Comparison of ENCODE assay signal across 1 cellular context in the genomic region with DNA sequence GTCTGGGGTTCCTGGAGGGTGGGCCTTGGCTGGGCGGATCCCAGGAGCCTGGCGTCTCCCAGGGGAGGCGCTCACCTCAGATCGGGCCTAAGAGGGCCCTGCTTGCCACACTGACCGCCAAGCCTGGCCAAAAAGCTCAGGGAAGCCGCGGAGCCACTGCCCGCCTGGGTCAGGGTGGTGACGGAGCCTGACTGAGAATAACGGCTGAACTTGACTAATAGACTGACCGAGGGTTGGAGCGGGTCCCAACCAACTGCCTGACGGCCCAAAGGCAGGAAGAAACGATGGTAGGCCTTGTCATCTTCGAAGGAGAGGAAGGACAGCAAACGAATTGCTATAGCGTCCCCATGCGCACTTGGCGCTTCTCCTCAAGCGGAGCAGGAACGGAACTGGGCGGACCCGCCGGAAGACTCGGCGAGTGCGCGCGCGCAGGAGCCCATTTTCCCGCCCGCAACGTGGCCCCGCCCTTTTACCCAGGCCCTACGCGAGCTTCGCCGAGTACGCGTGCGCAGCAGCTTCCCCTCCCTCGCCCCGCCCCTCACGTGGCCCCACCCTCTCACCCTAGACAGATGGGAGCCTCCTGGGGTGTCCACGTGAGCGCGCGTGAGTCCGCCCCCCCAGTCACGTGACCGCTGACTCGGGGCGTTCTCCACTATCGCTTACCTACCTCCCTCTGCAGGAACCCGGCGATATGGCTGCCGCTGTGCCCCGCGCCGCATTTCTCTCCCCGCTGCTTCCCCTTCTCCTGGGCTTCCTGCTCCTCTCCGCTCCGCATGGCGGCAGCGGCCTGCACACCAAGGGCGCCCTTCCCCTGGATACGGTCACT.
A peak's percentile ranks its signal among the peaks of the same experiment; 100 is the strongest.
TF ChIP-seq lines count a peak whose summit lies in the region.

A gene (plus strand): TSS at position 652 of the 826 bp plus-strand sequence. CDS start 40 bp downstream, at position 692.
A gene (minus strand): TSS at position 391 of the 826 bp plus-strand sequence. CDS start 7,895 bp downstream, outside the sequence.

TF ChIP-seq in HepG2, 621 proteins besides CTCF, POLR2A, EP300 and RAD21 (continued from another document and continues in another):
- TF ChIP-seq, protein P1, sequence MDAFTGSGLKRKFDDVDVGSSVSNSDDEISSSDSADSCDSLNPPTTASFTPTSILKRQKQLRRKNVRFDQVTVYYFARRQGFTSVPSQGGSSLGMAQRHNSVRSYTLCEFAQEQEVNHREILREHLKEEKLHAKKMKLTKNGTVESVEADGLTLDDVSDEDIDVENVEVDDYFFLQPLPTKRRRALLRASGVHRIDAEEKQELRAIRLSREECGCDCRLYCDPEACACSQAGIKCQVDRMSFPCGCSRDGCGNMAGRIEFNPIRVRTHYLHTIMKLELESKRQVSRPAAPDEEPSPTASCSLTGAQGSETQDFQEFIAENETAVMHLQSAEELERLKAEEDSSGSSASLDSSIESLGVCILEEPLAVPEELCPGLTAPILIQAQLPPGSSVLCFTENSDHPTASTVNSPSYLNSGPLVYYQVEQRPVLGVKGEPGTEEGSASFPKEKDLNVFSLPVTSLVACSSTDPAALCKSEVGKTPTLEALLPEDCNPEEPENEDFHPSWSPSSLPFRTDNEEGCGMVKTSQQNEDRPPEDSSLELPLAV (CRISPR knock-in tag; conservative IDR thresholded peaks at IDR 0.05; ENCODE audit: low read depth): no peak
- no peak for TF ChIP-seq EHMT2 (IDR thresholded peaks at IDR 0.05; ENCODE audit: borderline replicate concordance, low read depth, low read length)
- peak; percentile 39; the same call in 1 of the 2 replicates for TF ChIP-seq NFKBIZ (CRISPR knock-in tag; IDR thresholded peaks at IDR 0.05)
- TF ChIP-seq PCBP1 (IDR thresholded peaks at IDR 0.05; ENCODE audit: borderline replicate concordance, low read depth, low read length): no peak
- TF ChIP-seq HNRNPLL (IDR thresholded peaks at IDR 0.05; ENCODE audit: low read depth, low read length, poor library complexity, severe bottlenecking): peak; percentile 99
- TF ChIP-seq MIXL1 (CRISPR knock-in tag; IDR thresholded peaks at IDR 0.05): peak; percentile 24; the same call in 1 of the 2 replicates
- no peak for TF ChIP-seq MZF1 (CRISPR knock-in tag; IDR thresholded peaks at IDR 0.05; ENCODE audit: borderline replicate concordance)
- no peak for TF ChIP-seq AGO2 (optimal IDR thresholded peaks at IDR 0.05; ENCODE audit: low read depth, low read length)
- TF ChIP-seq GATA4 (IDR thresholded peaks at IDR 0.05; ENCODE audit: borderline replicate concordance, low read depth): peak; percentile 37; the same call in 1 of the 2 replicates
- TF ChIP-seq, protein P2, sequence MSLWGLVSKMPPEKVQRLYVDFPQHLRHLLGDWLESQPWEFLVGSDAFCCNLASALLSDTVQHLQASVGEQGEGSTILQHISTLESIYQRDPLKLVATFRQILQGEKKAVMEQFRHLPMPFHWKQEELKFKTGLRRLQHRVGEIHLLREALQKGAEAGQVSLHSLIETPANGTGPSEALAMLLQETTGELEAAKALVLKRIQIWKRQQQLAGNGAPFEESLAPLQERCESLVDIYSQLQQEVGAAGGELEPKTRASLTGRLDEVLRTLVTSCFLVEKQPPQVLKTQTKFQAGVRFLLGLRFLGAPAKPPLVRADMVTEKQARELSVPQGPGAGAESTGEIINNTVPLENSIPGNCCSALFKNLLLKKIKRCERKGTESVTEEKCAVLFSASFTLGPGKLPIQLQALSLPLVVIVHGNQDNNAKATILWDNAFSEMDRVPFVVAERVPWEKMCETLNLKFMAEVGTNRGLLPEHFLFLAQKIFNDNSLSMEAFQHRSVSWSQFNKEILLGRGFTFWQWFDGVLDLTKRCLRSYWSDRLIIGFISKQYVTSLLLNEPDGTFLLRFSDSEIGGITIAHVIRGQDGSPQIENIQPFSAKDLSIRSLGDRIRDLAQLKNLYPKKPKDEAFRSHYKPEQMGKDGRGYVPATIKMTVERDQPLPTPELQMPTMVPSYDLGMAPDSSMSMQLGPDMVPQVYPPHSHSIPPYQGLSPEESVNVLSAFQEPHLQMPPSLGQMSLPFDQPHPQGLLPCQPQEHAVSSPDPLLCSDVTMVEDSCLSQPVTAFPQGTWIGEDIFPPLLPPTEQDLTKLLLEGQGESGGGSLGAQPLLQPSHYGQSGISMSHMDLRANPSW (CRISPR knock-in tag; IDR thresholded peaks at IDR 0.05; ENCODE audit: borderline replicate concordance): peak; percentile 36; the same call in 1 of the 2 replicates
- no peak for TF ChIP-seq TEAD2 (CRISPR knock-in tag; IDR thresholded peaks at IDR 0.05)
- TF ChIP-seq CBX2 (IDR thresholded peaks at IDR 0.05; ENCODE audit: low read depth, low read length): no peak
- TF ChIP-seq CBX2 (CRISPR knock-in tag; IDR thresholded peaks at IDR 0.05; ENCODE audit: low read depth): no peak
- TF ChIP-seq ZNF441 (CRISPR knock-in tag; IDR thresholded peaks at IDR 0.05; ENCODE audit: borderline replicate concordance): no peak; the same call in 1 of the 2 replicates
- TF ChIP-seq RBFOX2 (IDR thresholded peaks at IDR 0.05; ENCODE audit: low read depth, low read length): peak; percentile 92; the same call in 1 of the 2 replicates
- TF ChIP-seq ZNF572 (CRISPR knock-in tag; IDR thresholded peaks at IDR 0.05): peak; percentile 82
- TF ChIP-seq ESRRA (CRISPR knock-in tag; IDR thresholded peaks at IDR 0.05; ENCODE audit: low read depth): no peak
- no peak; the same call in none of the 2 replicates for TF ChIP-seq ZC3H4 (CRISPR knock-in tag; IDR thresholded peaks at IDR 0.05; ENCODE audit: borderline replicate concordance)
- TF ChIP-seq MTA1 (CRISPR knock-in tag; IDR thresholded peaks at IDR 0.05; ENCODE audit: borderline replicate concordance): 0 out of 2 replicates have a peak, but pooled peaks have one; percentile 43
- TF ChIP-seq CEBPG (CRISPR knock-in tag; IDR thresholded peaks at IDR 0.05): peak; percentile 2; the same call in 1 of the 2 replicates
- peak; percentile 89 for TF ChIP-seq CENPT (CRISPR knock-in tag; IDR thresholded peaks at IDR 0.05; ENCODE audit: low read depth)
- TF ChIP-seq KDM5B (CRISPR knock-in tag; IDR thresholded peaks at IDR 0.05; ENCODE audit: borderline replicate concordance): peak; percentile 25; the same call in 1 of the 2 replicates
- TF ChIP-seq ZNF891 (CRISPR knock-in tag; IDR thresholded peaks at IDR 0.05): peak; percentile 85
- TF ChIP-seq IRF2 (CRISPR knock-in tag; IDR thresholded peaks at IDR 0.05): peak; percentile 68; the same call in 1 of the 2 replicates
- TF ChIP-seq, protein P3, sequence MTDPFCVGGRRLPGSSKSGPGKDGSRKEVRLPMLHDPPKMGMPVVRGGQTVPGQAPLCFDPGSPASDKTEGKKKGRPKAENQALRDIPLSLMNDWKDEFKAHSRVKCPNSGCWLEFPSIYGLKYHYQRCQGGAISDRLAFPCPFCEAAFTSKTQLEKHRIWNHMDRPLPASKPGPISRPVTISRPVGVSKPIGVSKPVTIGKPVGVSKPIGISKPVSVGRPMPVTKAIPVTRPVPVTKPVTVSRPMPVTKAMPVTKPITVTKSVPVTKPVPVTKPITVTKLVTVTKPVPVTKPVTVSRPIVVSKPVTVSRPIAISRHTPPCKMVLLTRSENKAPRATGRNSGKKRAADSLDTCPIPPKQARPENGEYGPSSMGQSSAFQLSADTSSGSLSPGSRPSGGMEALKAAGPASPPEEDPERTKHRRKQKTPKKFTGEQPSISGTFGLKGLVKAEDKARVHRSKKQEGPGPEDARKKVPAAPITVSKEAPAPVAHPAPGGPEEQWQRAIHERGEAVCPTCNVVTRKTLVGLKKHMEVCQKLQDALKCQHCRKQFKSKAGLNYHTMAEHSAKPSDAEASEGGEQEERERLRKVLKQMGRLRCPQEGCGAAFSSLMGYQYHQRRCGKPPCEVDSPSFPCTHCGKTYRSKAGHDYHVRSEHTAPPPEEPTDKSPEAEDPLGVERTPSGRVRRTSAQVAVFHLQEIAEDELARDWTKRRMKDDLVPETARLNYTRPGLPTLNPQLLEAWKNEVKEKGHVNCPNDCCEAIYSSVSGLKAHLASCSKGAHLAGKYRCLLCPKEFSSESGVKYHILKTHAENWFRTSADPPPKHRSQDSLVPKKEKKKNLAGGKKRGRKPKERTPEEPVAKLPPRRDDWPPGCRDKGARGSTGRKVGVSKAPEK (CRISPR knock-in tag; IDR thresholded peaks at IDR 0.05; ENCODE audit: borderline replicate concordance): no peak
- no peak for TF ChIP-seq FOXA1 (IDR thresholded peaks at IDR 0.05)
- no peak for TF ChIP-seq FOXA1 (CRISPR knock-in tag; IDR thresholded peaks at IDR 0.05)
- 0 out of 2 replicates have a peak, but pooled peaks have one; percentile 18 for TF ChIP-seq JUNB (CRISPR knock-in tag; IDR thresholded peaks at IDR 0.05; ENCODE audit: borderline replicate concordance)
- peak; percentile 91 for TF ChIP-seq ZNF781 (CRISPR knock-in tag; IDR thresholded peaks at IDR 0.05; ENCODE audit: borderline replicate concordance, not compliant biosample characterization)
- TF ChIP-seq, protein P4, sequence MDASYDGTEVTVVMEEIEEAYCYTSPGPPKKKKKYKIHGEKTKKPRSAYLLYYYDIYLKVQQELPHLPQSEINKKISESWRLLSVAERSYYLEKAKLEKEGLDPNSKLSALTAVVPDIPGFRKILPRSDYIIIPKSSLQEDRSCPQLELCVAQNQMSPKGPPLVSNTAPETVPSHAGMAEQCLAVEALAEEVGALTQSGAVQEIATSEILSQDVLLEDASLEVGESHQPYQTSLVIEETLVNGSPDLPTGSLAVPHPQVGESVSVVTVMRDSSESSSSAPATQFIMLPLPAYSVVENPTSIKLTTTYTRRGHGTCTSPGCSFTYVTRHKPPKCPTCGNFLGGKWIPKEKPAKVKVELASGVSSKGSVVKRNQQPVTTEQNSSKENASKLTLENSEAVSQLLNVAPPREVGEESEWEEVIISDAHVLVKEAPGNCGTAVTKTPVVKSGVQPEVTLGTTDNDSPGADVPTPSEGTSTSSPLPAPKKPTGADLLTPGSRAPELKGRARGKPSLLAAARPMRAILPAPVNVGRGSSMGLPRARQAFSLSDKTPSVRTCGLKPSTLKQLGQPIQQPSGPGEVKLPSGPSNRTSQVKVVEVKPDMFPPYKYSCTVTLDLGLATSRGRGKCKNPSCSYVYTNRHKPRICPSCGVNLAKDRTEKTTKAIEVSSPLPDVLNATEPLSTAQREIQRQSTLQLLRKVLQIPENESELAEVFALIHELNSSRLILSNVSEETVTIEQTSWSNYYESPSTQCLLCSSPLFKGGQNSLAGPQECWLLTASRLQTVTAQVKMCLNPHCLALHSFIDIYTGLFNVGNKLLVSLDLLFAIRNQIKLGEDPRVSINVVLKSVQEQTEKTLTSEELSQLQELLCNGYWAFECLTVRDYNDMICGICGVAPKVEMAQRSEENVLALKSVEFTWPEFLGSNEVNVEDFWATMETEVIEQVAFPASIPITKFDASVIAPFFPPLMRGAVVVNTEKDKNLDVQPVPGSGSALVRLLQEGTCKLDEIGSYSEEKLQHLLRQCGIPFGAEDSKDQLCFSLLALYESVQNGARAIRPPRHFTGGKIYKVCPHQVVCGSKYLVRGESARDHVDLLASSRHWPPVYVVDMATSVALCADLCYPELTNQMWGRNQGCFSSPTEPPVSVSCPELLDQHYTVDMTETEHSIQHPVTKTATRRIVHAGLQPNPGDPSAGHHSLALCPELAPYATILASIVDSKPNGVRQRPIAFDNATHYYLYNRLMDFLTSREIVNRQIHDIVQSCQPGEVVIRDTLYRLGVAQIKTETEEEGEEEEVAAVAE (CRISPR knock-in tag; IDR thresholded peaks at IDR 0.05; ENCODE audit: borderline replicate concordance): peak; percentile 12; the same call in 1 of the 2 replicates
- TF ChIP-seq TOE1 (CRISPR knock-in tag; IDR thresholded peaks at IDR 0.05): peak; percentile 5; the same call in 1 of the 2 replicates
- no peak for TF ChIP-seq FOXP1 (IDR thresholded peaks at IDR 0.05)
- 0 out of 2 replicates have a peak, but pooled peaks have one; percentile 15 for TF ChIP-seq FOXP1 (CRISPR knock-in tag; IDR thresholded peaks at IDR 0.05)
- TF ChIP-seq ZNF841 (CRISPR knock-in tag; IDR thresholded peaks at IDR 0.05; ENCODE audit: borderline replicate concordance): no peak
- TF ChIP-seq, protein P5, sequence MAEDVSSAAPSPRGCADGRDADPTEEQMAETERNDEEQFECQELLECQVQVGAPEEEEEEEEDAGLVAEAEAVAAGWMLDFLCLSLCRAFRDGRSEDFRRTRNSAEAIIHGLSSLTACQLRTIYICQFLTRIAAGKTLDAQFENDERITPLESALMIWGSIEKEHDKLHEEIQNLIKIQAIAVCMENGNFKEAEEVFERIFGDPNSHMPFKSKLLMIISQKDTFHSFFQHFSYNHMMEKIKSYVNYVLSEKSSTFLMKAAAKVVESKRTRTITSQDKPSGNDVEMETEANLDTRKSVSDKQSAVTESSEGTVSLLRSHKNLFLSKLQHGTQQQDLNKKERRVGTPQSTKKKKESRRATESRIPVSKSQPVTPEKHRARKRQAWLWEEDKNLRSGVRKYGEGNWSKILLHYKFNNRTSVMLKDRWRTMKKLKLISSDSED (CRISPR knock-in tag; IDR thresholded peaks at IDR 0.05): no peak
- 0 out of 2 replicates have a peak, but pooled peaks have one; percentile 58 for TF ChIP-seq ZNF777 (CRISPR knock-in tag; IDR thresholded peaks at IDR 0.05)
- peak; percentile 74 for TF ChIP-seq MYC (CRISPR knock-in tag; IDR thresholded peaks at IDR 0.05; ENCODE audit: borderline replicate concordance)
- peak; percentile 80 for TF ChIP-seq ASH2L (IDR thresholded peaks at IDR 0.05; ENCODE audit: insufficient read length, low read depth, low read length)
- TF ChIP-seq ZNF709 (CRISPR knock-in tag; IDR thresholded peaks at IDR 0.05): peak; percentile 78; the same call in 1 of the 2 replicates
- TF ChIP-seq TMF1 (CRISPR knock-in tag; IDR thresholded peaks at IDR 0.05; ENCODE audit: low read depth): peak; percentile 52; the same call in 1 of the 2 replicates
- peak; percentile 83; the same call in 1 of the 2 replicates for TF ChIP-seq ZNF232 (CRISPR knock-in tag; IDR thresholded peaks at IDR 0.05; ENCODE audit: borderline replicate concordance)
- TF ChIP-seq HNRNPK (IDR thresholded peaks at IDR 0.05; ENCODE audit: low read depth, low read length, poor library complexity, severe bottlenecking): no peak
- peak; percentile 73; the same call in 1 of the 2 replicates for TF ChIP-seq TBX2 (CRISPR knock-in tag; IDR thresholded peaks at IDR 0.05; ENCODE audit: borderline replicate concordance)
- peak; percentile 16; the same call in 1 of the 2 replicates for TF ChIP-seq KLF6 (CRISPR knock-in tag; IDR thresholded peaks at IDR 0.05)
- peak; percentile 96 for TF ChIP-seq POLR2AphosphoS5 (IDR thresholded peaks at IDR 0.05; ENCODE audit: low read depth, low read length)
- 0 out of 2 replicates have a peak, but pooled peaks have one; percentile 69 for TF ChIP-seq MLLT10 (CRISPR knock-in tag; IDR thresholded peaks at IDR 0.05)
- TF ChIP-seq, protein P6, sequence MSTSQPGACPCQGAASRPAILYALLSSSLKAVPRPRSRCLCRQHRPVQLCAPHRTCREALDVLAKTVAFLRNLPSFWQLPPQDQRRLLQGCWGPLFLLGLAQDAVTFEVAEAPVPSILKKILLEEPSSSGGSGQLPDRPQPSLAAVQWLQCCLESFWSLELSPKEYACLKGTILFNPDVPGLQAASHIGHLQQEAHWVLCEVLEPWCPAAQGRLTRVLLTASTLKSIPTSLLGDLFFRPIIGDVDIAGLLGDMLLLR (CRISPR knock-in tag; IDR thresholded peaks at IDR 0.05): no peak
- TF ChIP-seq ZKSCAN8 (CRISPR knock-in tag; IDR thresholded peaks at IDR 0.05; ENCODE audit: borderline replicate concordance): 0 out of 2 replicates have a peak, but pooled peaks have one; percentile 12
- no peak for TF ChIP-seq ZNF367 (CRISPR knock-in tag; IDR thresholded peaks at IDR 0.05; ENCODE audit: borderline replicate concordance)
- TF ChIP-seq YEATS4 (CRISPR knock-in tag; IDR thresholded peaks at IDR 0.05; ENCODE audit: borderline replicate concordance): peak; percentile 56; the same call in 1 of the 2 replicates
- peak; percentile 78; the same call in 1 of the 2 replicates for TF ChIP-seq ZNF256 (CRISPR knock-in tag; conservative IDR thresholded peaks at IDR 0.05)
